Comparison of ENCODE assay signal across 25 cellular contexts in genomic region chr9:89361816-89362646, GRCh38. TPM values are rescaled to one million over a fixed set of nuclear protein-coding genes. Genes with fewer than 3 reads are reported as not detected.
DNase-seq lines count a peak whose midpoint lies in the region; TF ChIP-seq lines count a peak whose summit lies in the region.
"Had no signal": no experiment of that assay in that cellular context is flagged by ENCODE, and none has a peak within 500 bp of the region (broad histone marks: within the 10 kb centered on the region; RNA-seq: fewer than 3 reads in every experiment).

No MANE protein-coding gene starts in this region.

- peaks cover 21% of the 10 kb centered on the region for H3K4me1 Mint-ChIP-seq in activated T-cell treated with anti-CD3 and anti-CD28 coated beads, Interleukin-2, amount 50 U/mL, for 24 hours (ENCODE audit: low read depth)
- H3K4me1 Mint-ChIP-seq: nephron had no signal

- no peak for DNase-seq in activated T-cell treated with anti-CD3 and anti-CD28 coated beads, Interleukin-2, amount 50 U/mL, for 24 hours
- no peak for DNase-seq in activated T-cell treated with anti-CD3 and anti-CD28 coated beads, Interleukin-2, amount 50 U/mL, for 1 hour
- DNase-seq in mesenteric fat pad (ENCODE audit: low spot score), result peak; percentile 85
- DNase-seq in ureter (ENCODE audit: low spot score), result peak; percentile 31
- DNase-seq in NCI-H226, result no peak
- DNase-seq in AML-193 (lab: John Stamatoyannopoulos, UW), result no peak
- no peak for DNase-seq in right atrium auricular region (ENCODE audit: low spot score)
- DNase-seq: ACHN; activated gamma-delta T cell; CD4-positive, CD25-positive, alpha-beta regulatory T cell; heart right ventricle; IMR-90; mammary epithelial cell; MG63; NCI-H1436 treated with DMSO at 0.1 percent for 48 hours; NCI-H82; PC-3; SJCRH30; small intestine; stimulated activated CD4-positive, alpha-beta T cell treated with anti-CD3 and anti-CD28 coated beads, Interleukin-4, amount 100 ng/mL, for 24 hours; WERI-Rb-1 had no signal

- H3K27me3 ChIP-seq in right atrium auricular region, result no peaks in the 10 kb centered on the region
- H3K27me3 ChIP-seq: heart right ventricle, MG63, SJCRH30, uterus had no signal

- H3K4me3 Mint-ChIP-seq in activated T-cell treated with anti-CD3 and anti-CD28 coated beads, Interleukin-2, amount 50 U/mL, for 24 hours, result no peak overlapping the region
- H3K4me3 Mint-ChIP-seq: nephron had no signal

- H3K27ac Mint-ChIP-seq in activated T-cell treated with anti-CD3 and anti-CD28 coated beads, Interleukin-2, amount 50 U/mL, for 24 hours, result peak overlapping the region; percentile 81
- H3K27ac Mint-ChIP-seq: nephron had no signal

- H3K4me3 ChIP-seq in right atrium auricular region, result no peak overlapping the region
- H3K4me3 ChIP-seq: heart right ventricle, MG63, prostate gland, SJCRH30, uterus had no signal

- TF ChIP-seq CTCF in right atrium auricular region (IDR thresholded peaks at IDR 0.05), result no peak

- no peaks in the 10 kb centered on the region for H3K9me3 ChIP-seq in right atrium auricular region
- H3K9me3 ChIP-seq: heart right ventricle, MG63, prostate gland, SJCRH30, uterus had no signal

- H3K27ac ChIP-seq in angular gyrus (ENCODE audit: low read depth, low read length), result peak overlapping the region; percentile 41
- no peak overlapping the region for H3K27ac ChIP-seq in right atrium auricular region
- H3K27ac ChIP-seq: heart right ventricle, prostate gland, SJCRH30, uterus, WERI-Rb-1 had no signal

- peaks cover 77% of the 10 kb centered on the region for H3K36me3 Mint-ChIP-seq in activated T-cell treated with anti-CD3 and anti-CD28 coated beads, Interleukin-2, amount 50 U/mL, for 24 hours (ENCODE audit: low read depth)

- peaks cover 0 to 22% of the 10 kb centered on the region in 2 donors for H3K4me1 ChIP-seq in right atrium auricular region
- H3K4me1 ChIP-seq: prostate gland, SJCRH30, uterus had no signal

- H3K27me3 Mint-ChIP-seq in activated T-cell treated with anti-CD3 and anti-CD28 coated beads, Interleukin-2, amount 50 U/mL, for 24 hours, result no peaks in the 10 kb centered on the region
- H3K27me3 Mint-ChIP-seq: CD4-positive, CD25-positive, alpha-beta regulatory T cell had no signal

- no peaks in the 10 kb centered on the region for H3K9me3 Mint-ChIP-seq in activated T-cell treated with anti-CD3 and anti-CD28 coated beads, Interleukin-2, amount 50 U/mL, for 24 hours
- H3K9me3 Mint-ChIP-seq: CD4-positive, CD25-positive, alpha-beta regulatory T cell; nephron had no signal

- peaks cover 56% of the 10 kb centered on the region for H3K36me3 ChIP-seq in right atrium auricular region
- H3K36me3 ChIP-seq: uterus had no signal

RNA-seq across cellular contexts. Expression of gene SECISBP2, which starts 43.7 kb away (rescaled TPM):
- total RNA-seq in mesenteric fat pad (37.7 TPM), ureter (103 TPM), right atrium auricular region (10 to 100 TPM; 15.0 to 19.9 TPM)

RNA-seq across cellular contexts. Expression of gene CKS2, which starts 51.0 kb away (rescaled TPM):
- total RNA-seq in mesenteric fat pad (6.5 TPM), ureter (13.1 TPM), right atrium auricular region (10 to 100 TPM in 1 of 2 donors, 1 to 10 TPM in 1; 7.4 to 10.6 TPM)

Comparison
In these comparisons a context has a peak if more than half of its experiments do, and no peak if none do; other contexts are left out.
1. DNase-seq: peak in mesenteric fat pad (single experiment) and ureter (single experiment); none in activated T-cell treated with anti-CD3 and anti-CD28 coated beads, Interleukin-2, amount 50 U/mL, for 24 hours (single experiment), activated T-cell treated with anti-CD3 and anti-CD28 coated beads, Interleukin-2, amount 50 U/mL, for 1 hour (single experiment), NCI-H226 (single experiment), AML-193 (0 of 2) and right atrium auricular region (single experiment).